Comparison of ENCODE assay signal across 8 cellular contexts in genomic region chr19:1411255-1412191, GRCh38. TPM values are rescaled to one million over a fixed set of nuclear protein-coding genes. Genes with fewer than 3 reads are reported as not detected.
A peak's percentile ranks its signal among the peaks of the same experiment; 100 is the strongest.
DNase-seq lines count a peak whose midpoint lies in the region; ATAC-seq and TF ChIP-seq lines count a peak whose summit lies in the region.

No MANE protein-coding gene starts in this region.

- H3K4me1 Mint-ChIP-seq in activated CD8-positive, alpha-beta T cell treated with anti-CD3 and anti-CD28 coated beads for 36 hours (ENCODE audit: low read depth), result peaks cover 72% of the 10 kb centered on the region

- intact Hi-C loops in activated CD8-positive, alpha-beta T cell treated with anti-CD3 and anti-CD28 coated beads for 36 hours (cut with micrococcal nuclease), result no loop called here

- peak overlapping the region; percentile 95 for H3K4me3 Mint-ChIP-seq in activated CD8-positive, alpha-beta T cell treated with anti-CD3 and anti-CD28 coated beads for 36 hours

- POLR2A ChIA-PET in activated CD8-positive, alpha-beta T cell treated with anti-CD3 and anti-CD28 coated beads for 36 hours (lab: Charles Lee), result interaction anchor here (1.7 to 2.2 kb wide), 3 partner anchors 10 to 26 kb away, joined by 6 to 10 read pairs (median 8); partner anchors contain the start of gene RPS15

- no peak for TF ChIP-seq CTCF in activated CD8-positive, alpha-beta T cell treated with anti-CD3 and anti-CD28 coated beads for 36 hours (IDR thresholded peaks at IDR 0.05)

- DNase-seq in EL (peak; percentile 33), globus pallidus (ENCODE audit: low spot score) (peak; percentile 98), putamen (ENCODE audit: low spot score) (peak; percentile 97), NCI-H2107 treated with DMSO at 0.1 percent for 48 hours (lab: John Stamatoyannopoulos, UW; ENCODE audit: unreplicated experiment) (no peak)
- DNase-seq in activated CD8-positive, alpha-beta T cell treated with anti-CD3 and anti-CD28 coated beads for 36 hours, result peak; percentile 56
- no peak for DNase-seq in activated CD4-positive, CD25-positive, alpha-beta regulatory T cell treated with anti-CD3 and anti-CD28 coated beads, Interleukin-2, amount 50 U/mL, for 72 hours

- peaks cover 34% of the 10 kb centered on the region for H3K36me3 Mint-ChIP-seq in activated CD8-positive, alpha-beta T cell treated with anti-CD3 and anti-CD28 coated beads for 36 hours (ENCODE audit: low read depth)

- ATAC-seq in activated CD8-positive, alpha-beta T cell treated with anti-CD3 and anti-CD28 coated beads for 36 hours, result no peak
- ATAC-seq in GM21723 (IDR thresholded peaks at IDR 0.05; ENCODE audit: unreplicated experiment), result no peak
- ATAC-seq in GM21515 (IDR thresholded peaks at IDR 0.05; ENCODE audit: unreplicated experiment), result no peak

- H3K9me3 Mint-ChIP-seq in activated CD8-positive, alpha-beta T cell treated with anti-CD3 and anti-CD28 coated beads for 36 hours, result no peaks in the 10 kb centered on the region

- CTCF ChIA-PET in activated CD8-positive, alpha-beta T cell treated with anti-CD3 and anti-CD28 coated beads for 36 hours (lab: Charles Lee), result no interaction called here

- peak overlapping the region; percentile 94 for H3K27ac Mint-ChIP-seq in activated CD8-positive, alpha-beta T cell treated with anti-CD3 and anti-CD28 coated beads for 36 hours

- H3K27me3 Mint-ChIP-seq in activated CD8-positive, alpha-beta T cell treated with anti-CD3 and anti-CD28 coated beads for 36 hours, result no peaks in the 10 kb centered on the region

RNA-seq across cellular contexts. Expression of gene DAZAP1, which starts 4.1 kb away (rescaled TPM):
- 100 to 1,000 TPM; 263 to 283 TPM for total RNA-seq in activated CD8-positive, alpha-beta T cell treated with anti-CD3 and anti-CD28 coated beads for 36 hours

RNA-seq across cellular contexts. Expression of gene GAMT, which starts 10.2 kb away (rescaled TPM):
- 10 to 100 TPM; 27.8 to 29.5 TPM for total RNA-seq in activated CD8-positive, alpha-beta T cell treated with anti-CD3 and anti-CD28 coated beads for 36 hours

RNA-seq across cellular contexts. Expression of gene RPS15, which starts 26.7 kb away (rescaled TPM):
- total RNA-seq in activated CD8-positive, alpha-beta T cell treated with anti-CD3 and anti-CD28 coated beads for 36 hours, result 1,000 to 10,000 TPM; 1,854 to 1,879 TPM

RNA-seq across cellular contexts. Expression of gene NDUFS7, which starts 27.8 kb away (rescaled TPM):
- 100 to 1,000 TPM; 113 to 120 TPM for total RNA-seq in activated CD8-positive, alpha-beta T cell treated with anti-CD3 and anti-CD28 coated beads for 36 hours

RNA-seq across cellular contexts. Expression of gene APC2, which starts 38.4 kb away (rescaled TPM):
- under 1 TPM; 0.07 to 0.29 TPM for total RNA-seq in activated CD8-positive, alpha-beta T cell treated with anti-CD3 and anti-CD28 coated beads for 36 hours

Comparison
In these comparisons a context has a peak if more than half of its experiments do, and no peak if none do; other contexts are left out.
1. DNase-seq: peak in EL (single experiment), activated CD8-positive, alpha-beta T cell treated with anti-CD3 and anti-CD28 coated beads for 36 hours (single experiment), globus pallidus (single experiment) and putamen (single experiment); none in NCI-H2107 treated with DMSO at 0.1 percent for 48 hours (single experiment) and activated CD4-positive, CD25-positive, alpha-beta regulatory T cell treated with anti-CD3 and anti-CD28 coated beads, Interleukin-2, amount 50 U/mL, for 72 hours (single experiment).